15 cellular contexts compared by ENCODE assay signal in genomic region chr11:117175104-117175503, GRCh38. TPM values are rescaled to one million over a fixed set of nuclear protein-coding genes. Genes with fewer than 3 reads are reported as not detected.
DNase-seq lines count a peak whose midpoint lies in the region; ATAC-seq and TF ChIP-seq lines count a peak whose summit lies in the region.
"Had no signal": no experiment of that assay in that cellular context is flagged by ENCODE, and none has a peak within 500 bp of the region (broad histone marks: within the 10 kb centered on the region; RNA-seq: fewer than 3 reads in every experiment).

No MANE protein-coding gene starts in this region.

- DNase-seq in T-helper 1 cell (no peak), medulla oblongata (ENCODE audit: extremely low spot score) (peak; percentile 88), superior temporal gyrus (ENCODE audit: extremely low spot score) (peak; percentile 72), NCI-H226 (no peak), Peyer's patch (no peak)
- DNase-seq: activated CD4-positive, CD25-positive, alpha-beta regulatory T cell; brain microvascular endothelial cell; CD8-positive, alpha-beta memory T cell; NCI-H2081; NCI-H526 treated with DMSO at 0.1 percent for 48 hours had no signal

- H3K27me3 ChIP-seq in Peyer's patch = no peaks in the 10 kb centered on the region
- H3K27me3 ChIP-seq: brain microvascular endothelial cell had no signal

- ATAC-seq in GM19452 (IDR thresholded peaks at IDR 0.05; ENCODE audit: unreplicated experiment) = no peak
- ATAC-seq: left lobe of liver had no signal

- peaks cover 0 to 9% (median 0%) of the 10 kb centered on the region in 3 donors for H3K36me3 ChIP-seq in Peyer's patch

- no peaks in the 10 kb centered on the region for H3K9me3 Mint-ChIP-seq in T-helper 1 cell treated with Interleukin-12 subunit alpha and Interleukin-12 subunit beta and Interleukin-4 antibody, amounts not matched to agents 30 μg/mL and 1 μg/mL, for 36 hours
- H3K9me3 Mint-ChIP-seq: activated naive CD4-positive, alpha-beta T cell treated with anti-CD3 and anti-CD28 coated beads, Interleukin-2, amount 50 U/mL, for 24 hours; CD8-positive, alpha-beta memory T cell had no signal

- H3K4me3 ChIP-seq in Peyer's patch = no peak overlapping the region

- H3K27ac ChIP-seq in angular gyrus (ENCODE audit: low read depth, low read length) (peak overlapping the region; percentile 89), Peyer's patch (no peak overlapping the region)
- H3K27ac ChIP-seq: brain microvascular endothelial cell had no signal

- no peak for TF ChIP-seq POLR2A in Peyer's patch (IDR thresholded peaks at IDR 0.05)

- H3K4me1 Mint-ChIP-seq in T-helper 1 cell treated with Interleukin-12 subunit alpha and Interleukin-12 subunit beta and Interleukin-4 antibody, amounts not matched to agents 30 μg/mL and 1 μg/mL, for 36 hours (ENCODE audit: low read depth) = peaks cover 22% of the 10 kb centered on the region

- no peaks in the 10 kb centered on the region for H3K27me3 Mint-ChIP-seq in T-helper 1 cell treated with Interleukin-12 subunit alpha and Interleukin-12 subunit beta and Interleukin-4 antibody, amounts not matched to agents 30 μg/mL and 1 μg/mL, for 36 hours (ENCODE audit: low read depth)
- H3K27me3 Mint-ChIP-seq: activated naive CD4-positive, alpha-beta T cell treated with anti-CD3 and anti-CD28 coated beads, Interleukin-2, amount 50 U/mL, for 24 hours; CD8-positive, alpha-beta memory T cell had no signal

- no peak for TF ChIP-seq CTCF in Peyer's patch (IDR thresholded peaks at IDR 0.05)

- H3K4me3 Mint-ChIP-seq in T-helper 1 cell treated with Interleukin-12 subunit alpha and Interleukin-12 subunit beta and Interleukin-4 antibody, amounts not matched to agents 30 μg/mL and 1 μg/mL, for 36 hours = no peak overlapping the region
- H3K4me3 Mint-ChIP-seq: activated naive CD4-positive, alpha-beta T cell treated with anti-CD3 and anti-CD28 coated beads, Interleukin-2, amount 50 U/mL, for 24 hours had no signal

- no peaks in the 10 kb centered on the region for H3K9me3 ChIP-seq in Peyer's patch

- peak overlapping the region; percentile 36 for H3K27ac Mint-ChIP-seq in T-helper 1 cell treated with Interleukin-12 subunit alpha and Interleukin-12 subunit beta and Interleukin-4 antibody, amounts not matched to agents 30 μg/mL and 1 μg/mL, for 36 hours
- H3K27ac Mint-ChIP-seq: activated naive CD4-positive, alpha-beta T cell treated with anti-CD3 and anti-CD28 coated beads, Interleukin-2, amount 50 U/mL, for 24 hours had no signal

- H3K36me3 Mint-ChIP-seq in T-helper 1 cell treated with Interleukin-12 subunit alpha and Interleukin-12 subunit beta and Interleukin-4 antibody, amounts not matched to agents 30 μg/mL and 1 μg/mL, for 36 hours (ENCODE audit: low read depth) = peaks cover 8% of the 10 kb centered on the region
- H3K36me3 Mint-ChIP-seq: activated naive CD4-positive, alpha-beta T cell treated with anti-CD3 and anti-CD28 coated beads, Interleukin-2, amount 50 U/mL, for 24 hours had no signal

- H3K4me1 ChIP-seq in Peyer's patch = peaks cover 0 to 23% (median 1%) of the 10 kb centered on the region in 4 donors

RNA-seq across cellular contexts. Expression of gene SIDT2, which starts 3.4 kb away (rescaled TPM):
- 100 to 1,000 TPM in 3 of 4 donors, 10 to 100 TPM in 1; 69.3 to 201 (median 162) TPM for total RNA-seq in Peyer's patch

RNA-seq across cellular contexts. Expression of gene TAGLN, which starts 24.1 kb away (rescaled TPM):
- total RNA-seq in Peyer's patch = 100 to 1,000 TPM; 110 to 361 (median 254) TPM

RNA-seq across cellular contexts. Expression of gene PAFAH1B2, which starts 31.0 kb away (rescaled TPM):
- 10 to 100 TPM; 45.4 to 96.2 (median 66.9) TPM for total RNA-seq in Peyer's patch

RNA-seq across cellular contexts. Expression of gene PCSK7, which starts 56.8 kb away (rescaled TPM):
- 100 to 1,000 TPM; 136 to 244 (median 171) TPM for total RNA-seq in Peyer's patch

RNA-seq across cellular contexts. Expression of gene RNF214, which starts 57.4 kb away (rescaled TPM):
- 10 to 100 TPM; 10.2 to 32.2 (median 13.4) TPM for total RNA-seq in Peyer's patch

Comparison
In these comparisons a context has a peak if more than half of its experiments do, and no peak if none do; other contexts are left out.
1. DNase-seq: peak in medulla oblongata (single experiment) and superior temporal gyrus (single experiment); none in T-helper 1 cell (0 of 5), NCI-H226 (single experiment) and Peyer's patch (0 of 3).